8 cellular contexts compared by ENCODE assay signal in the genomic region with DNA sequence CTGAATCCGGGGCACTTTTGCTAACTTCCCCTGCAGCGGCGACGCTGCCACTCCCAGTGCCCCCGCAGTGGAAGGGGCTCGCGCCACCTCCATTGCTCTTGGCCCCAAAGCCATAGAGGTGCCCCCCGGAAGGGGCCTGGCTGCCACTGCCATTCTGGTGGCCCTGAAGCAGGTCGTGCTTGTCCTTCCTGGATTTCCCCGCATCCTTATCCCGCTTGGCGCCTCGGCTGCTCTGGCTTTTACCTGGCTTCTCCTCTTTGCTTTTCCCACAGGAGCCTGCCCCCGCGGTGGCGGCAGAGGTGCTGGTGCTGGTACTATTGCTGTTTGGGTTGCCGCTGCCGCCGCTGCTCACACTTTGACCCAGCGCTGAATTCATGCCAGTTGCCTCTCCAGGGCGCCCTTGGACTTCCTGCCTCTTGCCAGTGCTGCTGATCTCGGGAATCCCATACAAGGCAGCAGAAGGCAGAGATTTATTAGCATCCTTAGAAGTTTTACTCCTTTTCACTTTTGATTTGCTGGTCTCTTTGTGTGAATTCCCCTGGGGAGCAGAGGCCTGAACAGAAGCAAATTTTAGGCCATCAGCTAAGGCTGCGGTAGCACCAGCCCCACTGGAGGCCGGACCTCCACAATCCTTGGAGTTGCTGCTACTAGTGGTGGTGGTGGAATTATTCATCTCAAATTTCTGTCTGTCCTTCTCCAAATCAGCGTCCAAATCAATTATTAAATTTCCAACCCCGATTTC. TPM values are rescaled to one million over a fixed set of nuclear protein-coding genes. Genes with fewer than 3 reads are reported as not detected.
DNase-seq lines count a peak whose midpoint lies in the region; ATAC-seq and TF ChIP-seq lines count a peak whose summit lies in the region.

No MANE protein-coding gene starts in this region.

- DNase-seq in Right ventricle myocardium superior (peak; percentile 77), Right ventricle myocardium inferior (ENCODE audit: missing footprints) (no peak)
- DNase-seq in activated T-cell treated with anti-CD3 and anti-CD28 coated beads, Interleukin-2, amount 50 U/mL, for 4 hours = no peak

- peak; percentile 38 for ATAC-seq in Right ventricle myocardium superior (ENCODE audit: poor library complexity)
- no peak for ATAC-seq in Right ventricle myocardium inferior
- ATAC-seq in GM18505 (IDR thresholded peaks at IDR 0.05; ENCODE audit: unreplicated experiment) = no peak
- no peak for ATAC-seq in activated T-cell treated with anti-CD3 and anti-CD28 coated beads, Interleukin-2, amount 50 U/mL, for 4 hours
- ATAC-seq in GM18909 (IDR thresholded peaks at IDR 0.05; ENCODE audit: poor library complexity, unreplicated experiment) = no peak
- ATAC-seq in esophagus mucosa = no peak

- H3K4me3 ChIP-seq in endocrine pancreas (ENCODE audit: control insufficient read depth, insufficient read depth, low read length) = peak overlapping the region; percentile 99
- H3K4me3 ChIP-seq in mononuclear cell (ENCODE audit: low read length) = peak overlapping the region; percentile 16

- no peak for TF ChIP-seq POLR2A in GM18505 (IDR thresholded peaks at IDR 0.05; ENCODE audit: borderline replicate concordance, extremely low read depth, insufficient read depth, insufficient read length)

- H3K36me3 ChIP-seq in endocrine pancreas (ENCODE audit: control insufficient read depth, insufficient read depth, low read length) = no peaks in the 10 kb centered on the region

- H3K4me1 ChIP-seq in endocrine pancreas (ENCODE audit: control insufficient read depth, insufficient read depth, low read length) (peaks cover 10% of the 10 kb centered on the region), mononuclear cell (ENCODE audit: insufficient read depth, low read length) (peaks cover 52% of the 10 kb centered on the region)

- H3K9me3 ChIP-seq in endocrine pancreas (ENCODE audit: control insufficient read depth, low read length) = no peaks in the 10 kb centered on the region
- no peaks in the 10 kb centered on the region for H3K9me3 ChIP-seq in mononuclear cell (ENCODE audit: low read depth, low read length)

- H3K9me3 Mint-ChIP-seq in activated T-cell treated with anti-CD3 and anti-CD28 coated beads, Interleukin-2, amount 50 U/mL, for 4 hours = no peaks in the 10 kb centered on the region

- peaks cover 27% of the 10 kb centered on the region for H3K27me3 Mint-ChIP-seq in activated T-cell treated with anti-CD3 and anti-CD28 coated beads, Interleukin-2, amount 50 U/mL, for 4 hours (ENCODE audit: low read depth)

- peaks cover 9% of the 10 kb centered on the region for H3K4me1 Mint-ChIP-seq in activated T-cell treated with anti-CD3 and anti-CD28 coated beads, Interleukin-2, amount 50 U/mL, for 4 hours (ENCODE audit: low read depth)

- H3K27me3 ChIP-seq in endocrine pancreas (ENCODE audit: control insufficient read depth, insufficient read depth, low read length) (no peaks in the 10 kb centered on the region), mononuclear cell (ENCODE audit: insufficient read depth, low read length) (peaks cover 56% of the 10 kb centered on the region)

- H3K4me3 Mint-ChIP-seq in activated T-cell treated with anti-CD3 and anti-CD28 coated beads, Interleukin-2, amount 50 U/mL, for 4 hours = no peak overlapping the region

- peak overlapping the region; percentile 92 for H3K9ac ChIP-seq in endocrine pancreas (ENCODE audit: control insufficient read depth, insufficient read depth, low read length)

- intact Hi-C loops in Right ventricle myocardium superior (cut with DNase I) = no loop called here
- intact Hi-C loops in Right ventricle myocardium inferior (cut with DNase I) = loop anchor here (10.0 kb wide), 1 partner anchor 210 kb away; no protein-coding TSS in a partner anchor

- H3K36me3 Mint-ChIP-seq in activated T-cell treated with anti-CD3 and anti-CD28 coated beads, Interleukin-2, amount 50 U/mL, for 4 hours (ENCODE audit: insufficient read depth) = no peaks in the 10 kb centered on the region

RNA-seq across cellular contexts. Expression of a gene that starts 2.1 kb away (rescaled TPM):
- 8.6 TPM for total RNA-seq in Right ventricle myocardium superior
- total RNA-seq in Right ventricle myocardium inferior = 9.3 TPM
- total RNA-seq in mononuclear cell = 0.84 TPM
- under 1 TPM; 0.10 to 0.29 (median 0.16) TPM for total RNA-seq in activated T-cell treated with anti-CD3 and anti-CD28 coated beads, Interleukin-2, amount 50 U/mL, for 4 hours
- total RNA-seq in esophagus mucosa = 6.7 TPM
